1 cellular context compared by ENCODE assay signal in genomic region chrX:134670241-134670811, GRCh38.
TF ChIP-seq lines count a peak whose summit lies in the region.

No MANE protein-coding gene starts in this region.

TF ChIP-seq in A549, 52 proteins besides CTCF, POLR2A, EP300 and RAD21 (continued from another document):
- no peak for TF ChIP-seq HMGXB4 (CRISPR knock-in tag; IDR thresholded peaks at IDR 0.05; ENCODE audit: borderline replicate concordance)
- TF ChIP-seq EHMT2 (IDR thresholded peaks at IDR 0.05; ENCODE audit: low read depth): no peak
- TF ChIP-seq SREBF2 (IDR thresholded peaks at IDR 0.05): no peak
- no peak for TF ChIP-seq FOXS1 (CRISPR knock-in tag; IDR thresholded peaks at IDR 0.05)
- TF ChIP-seq SMC3 (IDR thresholded peaks at IDR 0.05): peak; percentile 33; the same call in 2 of the 3 replicates
- TF ChIP-seq ZC3H11A (IDR thresholded peaks at IDR 0.05): no peak
- no peak for TF ChIP-seq REST (IDR thresholded peaks at IDR 0.05)
- TF ChIP-seq ATOH8 (CRISPR knock-in tag; IDR thresholded peaks at IDR 0.05; ENCODE audit: low read depth): no peak; the same call in 1 of the 2 replicates
- TF ChIP-seq KDM5A (IDR thresholded peaks at IDR 0.05): no peak
- no peak; the same call in 1 of the 2 replicates for TF ChIP-seq PBX3 (IDR thresholded peaks at IDR 0.05)
- TF ChIP-seq USF2 (IDR thresholded peaks at IDR 0.05): no peak
- TF ChIP-seq NR3C1 (IDR thresholded peaks at IDR 0.05): no peak
- no peak for TF ChIP-seq PHF8 (IDR thresholded peaks at IDR 0.05; ENCODE audit: borderline replicate concordance, low read depth)
- peak; percentile 91 for TF ChIP-seq MAFK (IDR thresholded peaks at IDR 0.05; ENCODE audit: partially characterized antibody)
- TF ChIP-seq GATA3 (IDR thresholded peaks at IDR 0.05; ENCODE audit: borderline replicate concordance): peak; percentile 90
- TF ChIP-seq HOXA7 (CRISPR knock-in tag; IDR thresholded peaks at IDR 0.05): no peak
- peak in 1 of 2 experiments; percentile 79; a peak in 4 of 5 replicates for TF ChIP-seq JUN (IDR thresholded peaks at IDR 0.05)
- TF ChIP-seq NFE2L2 (conservative IDR thresholded peaks at IDR 0.05; ENCODE audit: low read length): peak; percentile 71
- no peak for TF ChIP-seq HOXB5 (CRISPR knock-in tag; IDR thresholded peaks at IDR 0.05)
- TF ChIP-seq CHD4 (IDR thresholded peaks at IDR 0.05; ENCODE audit: borderline replicate concordance): no peak
- TF ChIP-seq FOSL2 (IDR thresholded peaks at IDR 0.05): peak; percentile 48
- TF ChIP-seq FOSL2 (CRISPR knock-in tag; IDR thresholded peaks at IDR 0.05): peak; percentile 72
- no peak for TF ChIP-seq CBX2 (IDR thresholded peaks at IDR 0.05; ENCODE audit: borderline replicate concordance, low read depth)
- TF ChIP-seq CHD2 (IDR thresholded peaks at IDR 0.05; ENCODE audit: low read length, partially characterized antibody): no peak
- TF ChIP-seq CEBPB (IDR thresholded peaks at IDR 0.05): peak in 1 of 2 experiments; percentile 30; a peak in 2 of 4 replicates
- no peak for TF ChIP-seq ZNF302 (CRISPR knock-in tag; IDR thresholded peaks at IDR 0.05)
- no peak for TF ChIP-seq HEYL (CRISPR knock-in tag; IDR thresholded peaks at IDR 0.05)
- no peak for TF ChIP-seq POLR2AphosphoS2 (conservative IDR thresholded peaks at IDR 0.05; ENCODE audit: low read length)
- no peak for TF ChIP-seq BHLHE40 (IDR thresholded peaks at IDR 0.05; ENCODE audit: low read depth, low read length)
- no peak for TF ChIP-seq HES2 (IDR thresholded peaks at IDR 0.05)
- TF ChIP-seq RFX5 (IDR thresholded peaks at IDR 0.05): no peak
- no peak for TF ChIP-seq HOXB13 (CRISPR knock-in tag; IDR thresholded peaks at IDR 0.05; ENCODE audit: low read depth)
- no peak for TF ChIP-seq E2F6 (IDR thresholded peaks at IDR 0.05; ENCODE audit: borderline replicate concordance, low read depth)
- no peak for TF ChIP-seq TFCP2L1 (CRISPR knock-in tag; IDR thresholded peaks at IDR 0.05)
- TF ChIP-seq BCL3 (IDR thresholded peaks at IDR 0.05): 0 out of 3 replicates have a peak, but pooled peaks have one; percentile 34
- TF ChIP-seq TP53 (CRISPR knock-in tag; IDR thresholded peaks at IDR 0.05): no peak
- no peak for TF ChIP-seq FOSB (CRISPR knock-in tag; IDR thresholded peaks at IDR 0.05)
